1 cellular context compared by ENCODE assay signal in genomic region chr17:28948873-28949184, GRCh38.
TF ChIP-seq lines count a peak whose summit lies in the region.

No MANE protein-coding gene starts in this region.

TF ChIP-seq in K562, 482 proteins besides CTCF, POLR2A, EP300 and RAD21:
- TF ChIP-seq GTF3C2 (IDR thresholded peaks at IDR 0.05; ENCODE audit: borderline replicate concordance, extremely low read depth, insufficient read length) (no peak), ZNF644 (tag; IDR thresholded peaks at IDR 0.05; ENCODE audit: low read depth) (no peak), XRCC5 (IDR thresholded peaks at IDR 0.05; ENCODE audit: low read depth, low read length) (no peak), SMAD1 (IDR thresholded peaks at IDR 0.05; ENCODE audit: low read depth, low read length, partially characterized antibody) (no peak), LARP7 (IDR thresholded peaks at IDR 0.05) (no peak), ELF2 (CRISPR knock-in tag; IDR thresholded peaks at IDR 0.05) (no peak), C11orf30 (IDR thresholded peaks at IDR 0.05; ENCODE audit: low read depth) (no peak), PHF21A (IDR thresholded peaks at IDR 0.05; ENCODE audit: borderline replicate concordance, low read depth) (no peak), CBX8 (IDR thresholded peaks at IDR 0.05; ENCODE audit: borderline replicate concordance, extremely low read depth, low read depth, low read length, poor library complexity, severe bottlenecking) (no peak), ZNF431 (CRISPR knock-in tag; IDR thresholded peaks at IDR 0.05) (no peak), DPF2 (IDR thresholded peaks at IDR 0.05) (no peak), BCOR (IDR thresholded peaks at IDR 0.05) (no peak), ZNF12 (CRISPR knock-in tag; IDR thresholded peaks at IDR 0.05) (no peak), XRCC4 (IDR thresholded peaks at IDR 0.05; ENCODE audit: extremely low read depth, insufficient read depth, insufficient read length) (no peak), BHLHE40 (IDR thresholded peaks at IDR 0.05; ENCODE audit: low read length) (no peak), KDM4B (IDR thresholded peaks at IDR 0.05; ENCODE audit: borderline replicate concordance in 2 of 2, low read depth in 1 of 2) (no peak), ZBED1 (IDR thresholded peaks at IDR 0.05) (no peak), TARDBP (IDR thresholded peaks at IDR 0.05) (no peak)
- TF ChIP-seq, protein P1, sequence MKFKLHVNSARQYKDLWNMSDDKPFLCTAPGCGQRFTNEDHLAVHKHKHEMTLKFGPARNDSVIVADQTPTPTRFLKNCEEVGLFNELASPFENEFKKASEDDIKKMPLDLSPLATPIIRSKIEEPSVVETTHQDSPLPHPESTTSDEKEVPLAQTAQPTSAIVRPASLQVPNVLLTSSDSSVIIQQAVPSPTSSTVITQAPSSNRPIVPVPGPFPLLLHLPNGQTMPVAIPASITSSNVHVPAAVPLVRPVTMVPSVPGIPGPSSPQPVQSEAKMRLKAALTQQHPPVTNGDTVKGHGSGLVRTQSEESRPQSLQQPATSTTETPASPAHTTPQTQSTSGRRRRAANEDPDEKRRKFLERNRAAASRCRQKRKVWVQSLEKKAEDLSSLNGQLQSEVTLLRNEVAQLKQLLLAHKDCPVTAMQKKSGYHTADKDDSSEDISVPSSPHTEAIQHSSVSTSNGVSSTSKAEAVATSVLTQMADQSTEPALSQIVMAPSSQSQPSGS (CRISPR knock-in tag; IDR thresholded peaks at IDR 0.05) = no peak
TF ChIP-seq in K562: peak in this region for 0.
